Comparison of ENCODE assay signal across 6 cellular contexts in genomic region chr12:11111213-11111612, GRCh38. TPM values are rescaled to one million over a fixed set of nuclear protein-coding genes. Genes with fewer than 3 reads are reported as not detected.
"Had no signal": no experiment of that assay in that cellular context is flagged by ENCODE, and none has a peak within 500 bp of the region (broad histone marks: within the 10 kb centered on the region; RNA-seq: fewer than 3 reads in every experiment).

No MANE protein-coding gene starts in this region.

RNA-seq across cellular contexts. Expression of gene TAS2R43, which starts 19.1 kb away (rescaled TPM):
- total RNA-seq: left lobe of liver, mononuclear cell, osteoblast had no signal
- polyA plus RNA-seq: lung, stomach had no signal

RNA-seq across cellular contexts. Expression of gene TAS2R30, which starts 23.2 kb away (rescaled TPM):
- polyA plus RNA-seq: stomach had no signal

RNA-seq across cellular contexts. Expression of gene TAS2R46, which starts 49.1 kb away (rescaled TPM):
- polyA plus RNA-seq: lung, small intestine, stomach had no signal
